ENCODE assay signal across 8 cellular contexts in genomic region chr20:35991142-35991771, GRCh38. TPM values are rescaled to one million over a fixed set of nuclear protein-coding genes. Genes with fewer than 3 reads are reported as not detected.
A peak's percentile ranks its signal among the peaks of the same experiment; 100 is the strongest.
DNase-seq lines count a peak whose midpoint lies in the region; ATAC-seq and TF ChIP-seq lines count a peak whose summit lies in the region.

No MANE protein-coding gene starts in this region.

- intact Hi-C loops in CD14-positive monocyte (cut with micrococcal nuclease) = loop anchor here in 1 of 2 donors (10.0 kb wide), 1 partner anchor 74 kb away; no protein-coding TSS in a partner anchor

- H3K27ac Mint-ChIP-seq in CD14-positive monocyte (no peak overlapping the region), WTC11 (no peak overlapping the region)

- TF ChIP-seq CTCF in CD14-positive monocyte (IDR thresholded peaks at IDR 0.05) = peak; percentile 48
- TF ChIP-seq CTCF in WTC11 (IDR thresholded peaks at IDR 0.05) = no peak

- CTCF ChIA-PET in WTC11 (lab: Charles Lee) = interaction anchor here (0.5 to 6.1 kb wide), 35 partner anchors 9 to 665 kb away, joined by 3 to 366 read pairs (median 7); partner anchors contain the start of genes CNBD2, RBM39 and SCAND1

- peaks cover 11% of the 10 kb centered on the region for H3K4me1 Mint-ChIP-seq in CD14-positive monocyte
- H3K4me1 Mint-ChIP-seq in WTC11 = peaks cover 10% of the 10 kb centered on the region

- DNase-seq in CD14-positive monocyte (ENCODE audit: low spot score) = no peak
- peak; percentile 44 for DNase-seq in HuH-7.5 (ENCODE audit: low spot score)
- DNase-seq in WTC11 (ENCODE audit: low spot score) = peak; percentile 36
- DNase-seq in islet precursor cell = peak; percentile 55
- DNase-seq in T-helper 9 cell = no peak
- DNase-seq in activated T-cell treated with anti-CD3 and anti-CD28 coated beads for 4 hours = no peak

- POLR2A ChIA-PET in WTC11 (lab: Charles Lee) = interaction anchor here (2.4 kb wide), 1 partner anchor 37 kb away, joined by 14 read pairs; the partner anchor contains the start of gene SCAND1

- H3K27me3 Mint-ChIP-seq in CD14-positive monocyte (ENCODE audit: low read depth in 3 of 3) = peaks cover 8 to 18% (median 12%) of the 10 kb centered on the region in 3 donors
- no peaks in the 10 kb centered on the region; the same call in 1 of the 2 replicates for H3K27me3 Mint-ChIP-seq in WTC11 (ENCODE audit: low read depth)

- H3K36me3 Mint-ChIP-seq in CD14-positive monocyte (no peaks in the 10 kb centered on the region), WTC11 (no peaks in the 10 kb centered on the region)

- ATAC-seq in WTC11 (no peak), GM18868 (IDR thresholded peaks at IDR 0.05; ENCODE audit: unreplicated experiment) (no peak), GM18907 (IDR thresholded peaks at IDR 0.05; ENCODE audit: unreplicated experiment) (no peak)

- no peak overlapping the region for H3K4me3 Mint-ChIP-seq in CD14-positive monocyte
- H3K4me3 Mint-ChIP-seq in WTC11 = no peak overlapping the region

- no peaks in the 10 kb centered on the region for H3K9me3 Mint-ChIP-seq in CD14-positive monocyte
- no peaks in the 10 kb centered on the region for H3K9me3 Mint-ChIP-seq in WTC11

TF ChIP-seq in WTC11, 78 proteins besides CTCF, POLR2A, EP300 and RAD21:
- TF ChIP-seq GTF2I (CRISPR knock-in tag; conservative IDR thresholded peaks at IDR 0.05) (no peak), ZNF416 (CRISPR knock-in tag; IDR thresholded peaks at IDR 0.05) (no peak), E2F5 (CRISPR knock-in tag; IDR thresholded peaks at IDR 0.05) (no peak)

RNA-seq across cellular contexts. Expression of gene CNBD2, which starts 22.9 kb away (rescaled TPM):
- polyA plus RNA-seq in CD14-positive monocyte = 1 to 10 TPM; 8.0 to 9.3 TPM
- total RNA-seq in WTC11 (2021) = 2.2 to 3.8 TPM (median 2.9 TPM) in 3 replicates

RNA-seq across cellular contexts. Expression of gene SCAND1, which starts 37.0 kb away (rescaled TPM):
- polyA plus RNA-seq in CD14-positive monocyte = 100 to 1,000 TPM; 160 to 227 TPM
- total RNA-seq in WTC11 (2021) = 94.2 to 103 TPM (median 94.6 TPM) in 3 replicates

Comparison
In these comparisons a context has a peak if more than half of its experiments do, and no peak if none do; other contexts are left out.
1. DNase-seq: peak in HuH-7.5 (single experiment), WTC11 (single experiment) and islet precursor cell (single experiment); none in CD14-positive monocyte (single experiment), T-helper 9 cell (single experiment) and activated T-cell treated with anti-CD3 and anti-CD28 coated beads for 4 hours (single experiment).